In genomic region chr1:81547261-81547911, GRCh38 we compare ENCODE assay signal across 24 cellular contexts.
DNase-seq lines count a peak whose midpoint lies in the region; ATAC-seq, FAIRE-seq and TF ChIP-seq lines count a peak whose summit lies in the region.
"Had no signal": no experiment of that assay in that cellular context is flagged by ENCODE, and none has a peak within 500 bp of the region (broad histone marks: within the 10 kb centered on the region; RNA-seq: fewer than 3 reads in every experiment).

No MANE protein-coding gene starts in this region.

- H3K27ac Mint-ChIP-seq in brain = peak overlapping the region in 3 of 5 experiments; percentile 37 to 84 (median 62)
- H3K27ac Mint-ChIP-seq in naive thymus-derived CD8-positive, alpha-beta T cell = no peak overlapping the region
- H3K27ac Mint-ChIP-seq: activated naive CD4-positive, alpha-beta T cell treated with anti-CD3 and anti-CD28 coated beads, Interleukin-2, amount 50 U/mL, for 24 hours; CD4-positive, alpha-beta T cell; dendritic cell treated with granulocyte-macrophage colony-stimulating factor and Interleukin-4, amounts not matched to agents 40 ng/mL and 50 ng/mL, for 4 days; stimulated activated naive CD8-positive, alpha-beta T cell treated with anti-CD3 and anti-CD28 coated beads, Interleukin-15, Interleukin-2, amounts not matched to agents 100 ng/mL and 50 ng/mL, for 24 hours had no signal

- WGBS in mesodermal cell (ENCODE audit: insufficient coverage in 2 of 2), 2 experiments = 83% methylated on average over 1 of the region's 6 CpGs; no CpG with 5 or more reads in 1 of the 2 experiments

- TF ChIP-seq POLR2A in GM12891 (IDR thresholded peaks at IDR 0.05; ENCODE audit: low read depth, low read length) = no peak

- H3K36me3 Mint-ChIP-seq in brain = no peaks in the 10 kb centered on the region
- H3K36me3 Mint-ChIP-seq in naive thymus-derived CD8-positive, alpha-beta T cell = no peaks in the 10 kb centered on the region
- H3K36me3 Mint-ChIP-seq: activated naive CD4-positive, alpha-beta T cell treated with anti-CD3 and anti-CD28 coated beads, Interleukin-2, amount 50 U/mL, for 24 hours had no signal

- H3K27ac ChIP-seq in mesodermal cell (ENCODE audit: low read depth, low read length, severe bottlenecking) = peak overlapping the region; percentile 77
- H3K27ac ChIP-seq: brain microvascular endothelial cell, gastrocnemius medialis, HL-60, KMS-11 had no signal

- H3K9me3 Mint-ChIP-seq in brain = peaks cover 0 to 6% (median 0%) of the 10 kb centered on the region in 5 experiments
- H3K9me3 Mint-ChIP-seq in naive thymus-derived CD8-positive, alpha-beta T cell = peaks cover 0 to 3% (median 0%) of the 10 kb centered on the region in 9 donors
- H3K9me3 Mint-ChIP-seq: activated naive CD4-positive, alpha-beta T cell treated with anti-CD3 and anti-CD28 coated beads, Interleukin-2, amount 50 U/mL, for 24 hours; CD4-positive, alpha-beta T cell; dendritic cell treated with granulocyte-macrophage colony-stimulating factor and Interleukin-4, amounts not matched to agents 40 ng/mL and 50 ng/mL, for 4 days; stimulated activated naive CD8-positive, alpha-beta T cell treated with anti-CD3 and anti-CD28 coated beads, Interleukin-15, Interleukin-2, amounts not matched to agents 100 ng/mL and 50 ng/mL, for 24 hours had no signal

- no peak for DNase-seq in GM12891 (ENCODE audit: insufficient read length, low spot score)
- DNase-seq in activated CD8-positive, alpha-beta memory T cell treated with anti-CD3 and anti-CD28 coated beads, Interleukin-2, amount 50 U/mL, for 48 hours = no peak
- no peak for DNase-seq in naive thymus-derived CD8-positive, alpha-beta T cell
- DNase-seq in NCI-H446 treated with DMSO at 0.1 percent for 48 hours (lab: John Stamatoyannopoulos, UW) = no peak
- DNase-seq in activated gamma-delta T cell (lab: John Stamatoyannopoulos, UW) = no peak
- DNase-seq: activated CD4-positive, alpha-beta T cell treated with anti-CD3 and anti-CD28 coated beads, Interleukin-2, amount 50 U/mL, for 1 hour; brain microvascular endothelial cell; CD4-positive, alpha-beta T cell; gastrocnemius medialis; NCI-H1105; NCI-H774; retina; stimulated activated CD4-positive, alpha-beta T cell treated with anti-CD3 and anti-CD28 coated beads, Interleukin-15, amount 100 ng/mL, for 24 hours; SW 1271 had no signal

- H3K4me3 Mint-ChIP-seq in brain = peak overlapping the region in 3 of 5 experiments; percentile 2 to 41 (median 30)
- no peak overlapping the region for H3K4me3 Mint-ChIP-seq in naive thymus-derived CD8-positive, alpha-beta T cell
- H3K4me3 Mint-ChIP-seq: activated naive CD4-positive, alpha-beta T cell treated with anti-CD3 and anti-CD28 coated beads, Interleukin-2, amount 50 U/mL, for 24 hours; CD4-positive, alpha-beta T cell; dendritic cell treated with granulocyte-macrophage colony-stimulating factor and Interleukin-4, amounts not matched to agents 40 ng/mL and 50 ng/mL, for 4 days; stimulated activated naive CD8-positive, alpha-beta T cell treated with anti-CD3 and anti-CD28 coated beads, Interleukin-15, Interleukin-2, amounts not matched to agents 100 ng/mL and 50 ng/mL, for 24 hours had no signal

- H3K4me3 ChIP-seq in mesodermal cell (ENCODE audit: extremely low read depth, insufficient read depth, low read length, poor library complexity, severe bottlenecking) = no peak overlapping the region
- H3K4me3 ChIP-seq: gastrocnemius medialis had no signal

- no peak for TF ChIP-seq CTCF in brain (conservative IDR thresholded peaks at IDR 0.05)

- peak; percentile 2 for ATAC-seq in HG02678 (IDR thresholded peaks at IDR 0.05; ENCODE audit: unreplicated experiment)
- no peak for ATAC-seq in naive thymus-derived CD8-positive, alpha-beta T cell
- ATAC-seq: gastrocnemius medialis had no signal

- H3K36me3 ChIP-seq in mesodermal cell (ENCODE audit: control insufficient read depth, insufficient read depth, low read length) = no peaks in the 10 kb centered on the region
- H3K36me3 ChIP-seq: brain microvascular endothelial cell, gastrocnemius medialis had no signal

- H3K9me3 ChIP-seq in mesodermal cell (ENCODE audit: control insufficient read depth, low read length) = no peaks in the 10 kb centered on the region
- H3K9me3 ChIP-seq: gastrocnemius medialis had no signal

- peaks cover 16% of the 10 kb centered on the region for H3K4me1 Mint-ChIP-seq in brain
- H3K4me1 Mint-ChIP-seq in naive thymus-derived CD8-positive, alpha-beta T cell = no peaks in the 10 kb centered on the region
- H3K4me1 Mint-ChIP-seq: activated naive CD4-positive, alpha-beta T cell treated with anti-CD3 and anti-CD28 coated beads, Interleukin-2, amount 50 U/mL, for 24 hours had no signal

- peaks cover 5% of the 10 kb centered on the region for H3K27me3 Mint-ChIP-seq in brain
- peaks cover 0 to 8% (median 0%) of the 10 kb centered on the region in 5 donors for H3K27me3 Mint-ChIP-seq in naive thymus-derived CD8-positive, alpha-beta T cell
- H3K27me3 Mint-ChIP-seq: activated naive CD4-positive, alpha-beta T cell treated with anti-CD3 and anti-CD28 coated beads, Interleukin-2, amount 50 U/mL, for 24 hours; CD4-positive, alpha-beta T cell; dendritic cell treated with granulocyte-macrophage colony-stimulating factor and Interleukin-4, amounts not matched to agents 40 ng/mL and 50 ng/mL, for 4 days; stimulated activated naive CD8-positive, alpha-beta T cell treated with anti-CD3 and anti-CD28 coated beads, Interleukin-15, Interleukin-2, amounts not matched to agents 100 ng/mL and 50 ng/mL, for 24 hours had no signal

- no peak for FAIRE-seq in GM12891 (lab: Jason Lieb, UNC)
- FAIRE-seq: TTC549, urothelium cell line had no signal

- peaks cover 41% of the 10 kb centered on the region for H3K4me1 ChIP-seq in mesodermal cell (ENCODE audit: control insufficient read depth, insufficient read depth, low read length, poor library complexity, severe bottlenecking)
- H3K4me1 ChIP-seq: gastrocnemius medialis had no signal

- POLR2A ChIA-PET in naive thymus-derived CD8-positive, alpha-beta T cell (lab: Charles Lee) = no interaction called here

TF ChIP-seq in GM12891, 5 proteins besides CTCF, POLR2A, EP300 and RAD21:
- TF ChIP-seq PAX5 (IDR thresholded peaks at IDR 0.05; ENCODE audit: insufficient read depth, low read length, severe bottlenecking) (no peak), POU2F2 (IDR thresholded peaks at IDR 0.05; ENCODE audit: low read depth, low read length) (0 out of 2 replicates have a peak, but pooled peaks have one; percentile 16), POLR2AphosphoS5 (IDR thresholded peaks at IDR 0.05; ENCODE audit: low read depth, low read length) (no peak)

Comparison
In these comparisons a context has a peak if more than half of its experiments do, and no peak if none do; other contexts are left out.
1. H3K27ac Mint-ChIP-seq: peak in brain (3 of 5); none in naive thymus-derived CD8-positive, alpha-beta T cell (0 of 10).
2. H3K4me3 Mint-ChIP-seq: peak in brain (3 of 5); none in naive thymus-derived CD8-positive, alpha-beta T cell (0 of 10).